9 cellular contexts compared by ENCODE assay signal in genomic region chr15:67196672-67197363, GRCh38. TPM values are rescaled to one million over a fixed set of nuclear protein-coding genes. Genes with fewer than 3 reads are reported as not detected.
DNase-seq lines count a peak whose midpoint lies in the region; ATAC-seq and TF ChIP-seq lines count a peak whose summit lies in the region.
"Had no signal": no experiment of that assay in that cellular context is flagged by ENCODE, and none has a peak within 500 bp of the region (broad histone marks: within the 10 kb centered on the region; RNA-seq: fewer than 3 reads in every experiment).

No MANE protein-coding gene starts in this region.

- no peak for ATAC-seq in CD8-positive, alpha-beta T cell
- ATAC-seq in effector memory CD8-positive, alpha-beta T cell (replicated peaks): no peak
- ATAC-seq in HG03175 (IDR thresholded peaks at IDR 0.05; ENCODE audit: unreplicated experiment): no peak

- no peaks in the 10 kb centered on the region for H3K27me3 ChIP-seq in CD8-positive, alpha-beta T cell (ENCODE audit: insufficient read depth, low read length)
- no peaks in the 10 kb centered on the region for H3K27me3 ChIP-seq in MG63
- no peaks in the 10 kb centered on the region for H3K27me3 ChIP-seq in prostate gland (replicated peaks; ENCODE audit: insufficient read depth)

- POLR2A ChIA-PET in CD8-positive, alpha-beta T cell (lab: Charles Lee): interaction anchor here (0.5 to 0.6 kb wide), 2 partner anchors 62 to 322 kb away, joined by 3 to 9 read pairs; no protein-coding TSS in a partner anchor

- H3K27ac Mint-ChIP-seq in CD8-positive, alpha-beta T cell: peak overlapping the region; percentile 86
- peak overlapping the region; percentile 11 to 84 for H3K27ac Mint-ChIP-seq in effector memory CD8-positive, alpha-beta T cell
- peak overlapping the region; percentile 19 for H3K27ac Mint-ChIP-seq in neural crest cell (ENCODE audit: unreplicated experiment)

- no peak overlapping the region for H3K4me3 ChIP-seq in CD8-positive, alpha-beta T cell (ENCODE audit: low read depth, low read length)
- H3K4me3 ChIP-seq in MG63: no peak overlapping the region
- H3K4me3 ChIP-seq in prostate gland: no peak overlapping the region

- H3K4me1 Mint-ChIP-seq in CD8-positive, alpha-beta T cell (ENCODE audit: low read depth): peaks cover 2% of the 10 kb centered on the region
- peaks cover 18 to 25% of the 10 kb centered on the region in 2 donors for H3K4me1 Mint-ChIP-seq in effector memory CD8-positive, alpha-beta T cell (ENCODE audit: low read depth in 2 of 2)
- peaks cover 17% of the 10 kb centered on the region for H3K4me1 Mint-ChIP-seq in neural crest cell

- H3K36me3 Mint-ChIP-seq in CD8-positive, alpha-beta T cell: peaks cover 68% of the 10 kb centered on the region
- H3K36me3 Mint-ChIP-seq in effector memory CD8-positive, alpha-beta T cell (ENCODE audit: insufficient read depth): peaks cover 19% of the 10 kb centered on the region
- peaks cover 24% of the 10 kb centered on the region for H3K36me3 Mint-ChIP-seq in neural crest cell (ENCODE audit: low read depth)

- no peak overlapping the region for H3K4me3 Mint-ChIP-seq in CD8-positive, alpha-beta T cell
- H3K4me3 Mint-ChIP-seq in effector memory CD8-positive, alpha-beta T cell: no peak overlapping the region
- H3K4me3 Mint-ChIP-seq in neural crest cell: no peak overlapping the region

- no peak for DNase-seq in CD8-positive, alpha-beta T cell
- peak; percentile 73 for DNase-seq in MG63
- no peak for DNase-seq in effector memory CD8-positive, alpha-beta T cell
- no peak for DNase-seq in neural crest cell (ENCODE audit: low read depth, low spot score)
- DNase-seq in NCI-H2196 (lab: John Stamatoyannopoulos, UW; ENCODE audit: unreplicated experiment): no peak
- no peak for DNase-seq in prostate gland (ENCODE audit: low spot score)
- DNase-seq in D341Med (ENCODE audit: low spot score): no peak
- DNase-seq: NCI-H1105 treated with DMSO at 0.1 percent for 48 hours had no signal

- no peak for TF ChIP-seq POLR2A in prostate gland (IDR thresholded peaks at IDR 0.05)

- H3K9me3 ChIP-seq in CD8-positive, alpha-beta T cell (ENCODE audit: low read length): no peaks in the 10 kb centered on the region
- H3K9me3 ChIP-seq in MG63: no peaks in the 10 kb centered on the region
- H3K9me3 ChIP-seq in prostate gland: no peaks in the 10 kb centered on the region

- H3K27ac ChIP-seq in CD8-positive, alpha-beta T cell (ENCODE audit: low read depth, low read length): no peak overlapping the region
- no peak overlapping the region for H3K27ac ChIP-seq in prostate gland

- H3K4me1 ChIP-seq in CD8-positive, alpha-beta T cell (ENCODE audit: insufficient read depth, low read length): no peaks in the 10 kb centered on the region
- no peaks in the 10 kb centered on the region for H3K4me1 ChIP-seq in prostate gland (replicated peaks)

- H3K36me3 ChIP-seq in CD8-positive, alpha-beta T cell (ENCODE audit: insufficient read depth, low read length): no peaks in the 10 kb centered on the region
- peaks cover 53% of the 10 kb centered on the region for H3K36me3 ChIP-seq in MG63
- no peaks in the 10 kb centered on the region for H3K36me3 ChIP-seq in prostate gland

- CTCF ChIA-PET in CD8-positive, alpha-beta T cell (lab: Charles Lee): no interaction called here

- intact Hi-C loops in CD8-positive, alpha-beta T cell (cut with DNase I, micrococcal nuclease): no loop called here
- intact Hi-C loops in prostate gland (cut with DNase I): loop anchor here (10.0 kb wide), 1 partner anchor 312 kb away; no protein-coding TSS in a partner anchor

- no peak for TF ChIP-seq CTCF in CD8-positive, alpha-beta T cell (IDR thresholded peaks at IDR 0.05)
- TF ChIP-seq CTCF in neural crest cell (conservative IDR thresholded peaks at IDR 0.05) (no peak), prostate gland (IDR thresholded peaks at IDR 0.05) (no peak)

- no peaks in the 10 kb centered on the region for H3K27me3 Mint-ChIP-seq in CD8-positive, alpha-beta T cell (ENCODE audit: low read depth)
- H3K27me3 Mint-ChIP-seq in effector memory CD8-positive, alpha-beta T cell: no peaks in the 10 kb centered on the region
- H3K27me3 Mint-ChIP-seq in neural crest cell (ENCODE audit: low read depth): no peaks in the 10 kb centered on the region

- no peaks in the 10 kb centered on the region for H3K9me3 Mint-ChIP-seq in CD8-positive, alpha-beta T cell
- no peaks in the 10 kb centered on the region for H3K9me3 Mint-ChIP-seq in effector memory CD8-positive, alpha-beta T cell
- peaks cover 2% of the 10 kb centered on the region for H3K9me3 Mint-ChIP-seq in neural crest cell

- WGBS in prostate gland: 72% methylated on average over 8 of the region's 8 CpGs

RNA-seq across cellular contexts. Expression of gene AAGAB, which starts 57.6 kb away (rescaled TPM):
- total RNA-seq in CD8-positive, alpha-beta T cell: 10 to 100 TPM; 17.0 to 18.0 TPM
- 63.7 and 68.1 TPM in 2 replicates for total RNA-seq in MG63 (2014; rRNA removed; shearing (Covaris generic); ENCODE audit: low replicate concordance)
- 54.9 and 56.2 TPM in 2 replicates for total RNA-seq in neural crest cell
- 10 to 100 TPM; 34.1 to 34.3 TPM for total RNA-seq in prostate gland

RNA-seq across cellular contexts. Expression of gene IQCH, which starts 57.8 kb away (rescaled TPM):
- under 1 TPM; 0.39 to 0.60 TPM for total RNA-seq in CD8-positive, alpha-beta T cell
- 2.2 and 3.5 TPM in 2 replicates for total RNA-seq in MG63 (2014; rRNA removed; shearing (Covaris generic); ENCODE audit: low replicate concordance)
- total RNA-seq in neural crest cell: 2.5 and 2.8 TPM in 2 replicates
- 1 to 10 TPM; 5.8 to 9.5 TPM for total RNA-seq in prostate gland

Comparison
In these comparisons a context has a peak if more than half of its experiments do, and no peak if none do; other contexts are left out.
1. H3K27ac Mint-ChIP-seq: peak in every context shown above with its lines; median percentile 86 in CD8-positive, alpha-beta T cell; 48 in effector memory CD8-positive, alpha-beta T cell; 19 in neural crest cell.